Comparison of ENCODE assay signal across 28 cellular contexts in the genomic region with DNA sequence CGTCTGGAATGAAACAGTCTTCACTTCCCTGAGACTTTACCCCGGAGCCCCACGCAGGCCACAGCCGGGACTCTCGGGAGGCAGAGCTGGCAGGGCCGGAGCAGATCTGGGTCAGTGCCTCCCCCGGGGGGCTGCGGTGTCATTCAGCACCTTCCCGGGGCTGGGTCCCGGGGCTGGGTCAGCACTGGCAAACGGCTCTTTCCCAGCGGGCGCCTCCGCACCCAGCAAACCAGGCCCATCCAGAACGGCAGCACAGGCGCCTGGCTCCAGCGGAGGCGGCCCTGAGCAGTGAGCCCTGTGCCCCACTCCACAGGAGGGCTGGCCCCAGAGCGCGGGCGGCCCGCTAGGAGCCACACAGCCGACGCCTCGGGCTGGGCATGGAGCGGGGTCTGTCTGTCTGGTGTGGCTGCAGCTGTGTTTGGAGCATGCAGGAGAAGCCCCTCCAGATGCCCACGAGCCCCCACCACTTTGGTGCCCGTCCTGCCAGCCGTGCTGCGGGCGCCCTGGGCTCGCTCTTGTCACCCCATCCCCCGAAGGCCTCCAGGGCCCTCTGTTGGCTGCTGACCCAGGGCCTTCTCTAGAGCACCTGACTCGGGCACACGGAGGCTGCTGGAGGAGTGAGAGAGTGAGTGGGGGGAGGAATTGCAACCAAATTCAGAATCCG.
DNase-seq lines count a peak whose midpoint lies in the region; ATAC-seq and TF ChIP-seq lines count a peak whose summit lies in the region.
"Had no signal": no experiment of that assay in that cellular context is flagged by ENCODE, and none has a peak within 500 bp of the region (broad histone marks: within the 10 kb centered on the region; RNA-seq: fewer than 3 reads in every experiment).

No MANE protein-coding gene starts in this region.

- peak overlapping the region; percentile 55 for H3K23ac ChIP-seq in neuronal stem cell (ENCODE audit: low read depth, low read length, poor library complexity)

- H3K4me1 ChIP-seq in neuronal stem cell (ENCODE audit: control insufficient read depth in 2 of 2, insufficient read depth in 1 of 2, low read depth in 1 of 2, low read length in 2 of 2) (peaks cover 0 to 5% of the 10 kb centered on the region in 2 donors), upper lobe of right lung (no peaks in the 10 kb centered on the region), PC-3 (ENCODE audit: insufficient read depth, low read length) (no peaks in the 10 kb centered on the region)
- H3K4me1 ChIP-seq: ascending aorta, foreskin keratinocyte had no signal

- BruUV-seq in PC-3 (replicated peaks; lab: Mats Ljungman, UMichigan): no TSS peak

- H2BK15ac ChIP-seq in neuronal stem cell (ENCODE audit: low read length): peak overlapping the region; percentile 96

- intact Hi-C loops in Right ventricle myocardium superior (cut with DNase I): no loop called here
- intact Hi-C loops in Right ventricle myocardium inferior (cut with DNase I): no loop called here
- intact Hi-C loops in upper lobe of right lung (cut with DNase I): no loop called here
- intact Hi-C loops in PC-3 (cut with micrococcal nuclease): no loop called here

- peak overlapping the region; percentile 64 for H3K18ac ChIP-seq in neuronal stem cell (ENCODE audit: low read length)

- H3K4me3 ChIP-seq in neuronal stem cell (ENCODE audit: low read length in 2 of 2) (no peak overlapping the region), upper lobe of right lung (no peak overlapping the region), PC-3 (ENCODE audit: low read length) (no peak overlapping the region)
- H3K4me3 ChIP-seq: ascending aorta, GM23248 had no signal

- no peak overlapping the region for H2BK12ac ChIP-seq in neuronal stem cell (ENCODE audit: low read length)

- peak overlapping the region; percentile 76 for H3K4ac ChIP-seq in neuronal stem cell (ENCODE audit: low read length)

- peaks cover 1% of the 10 kb centered on the region for H3K9me3 Mint-ChIP-seq in glutamatergic neuron (ENCODE audit: unreplicated experiment)
- H3K9me3 Mint-ChIP-seq: activated naive CD4-positive, alpha-beta T cell treated with anti-CD3 and anti-CD28 coated beads, Interleukin-2, amount 50 U/mL, for 24 hours; activated T-helper 1 cell treated with anti-CD3 and anti-CD28 coated beads, Interleukin-12 subunit alpha, Interleukin-12 subunit beta, Interleukin-2, Interleukin-4 antibody, amounts not matched to agents 30 ng/mL and 10 ng/mL and 1 ng/mL, durations not matched to agents 14 hours and 24 hours and 36 hours had no signal

- no peaks in the 10 kb centered on the region for H3K36me3 Mint-ChIP-seq in glutamatergic neuron (ENCODE audit: unreplicated experiment)
- H3K36me3 Mint-ChIP-seq: activated naive CD4-positive, alpha-beta T cell treated with anti-CD3 and anti-CD28 coated beads, Interleukin-2, amount 50 U/mL, for 24 hours; naive B cell had no signal

- H3K27me3 ChIP-seq in neuronal stem cell (ENCODE audit: control insufficient read depth in 3 of 3, insufficient read depth in 3 of 3, low read depth in 1 of 3, low read length in 3 of 3) (no peaks in the 10 kb centered on the region), upper lobe of right lung (peaks cover 17% of the 10 kb centered on the region), PC-3 (ENCODE audit: low read length) (peaks cover 20% of the 10 kb centered on the region; the same call in 1 of the 2 replicates)
- H3K27me3 ChIP-seq: ascending aorta, foreskin keratinocyte, tibial nerve had no signal

- H3K9ac ChIP-seq in neuronal stem cell (ENCODE audit: low read depth, low read length, poor library complexity): no peak overlapping the region
- no peak overlapping the region for H3K9ac ChIP-seq in PC-3 (ENCODE audit: low read length)
- H3K9ac ChIP-seq: GM23248 had no signal

- H3K4me1 Mint-ChIP-seq in glutamatergic neuron (ENCODE audit: low read depth, unreplicated experiment): no peaks in the 10 kb centered on the region
- H3K4me1 Mint-ChIP-seq: activated CD4-positive, alpha-beta T cell treated with anti-CD3 and anti-CD28 coated beads for 36 hours; activated naive CD4-positive, alpha-beta T cell treated with anti-CD3 and anti-CD28 coated beads, Interleukin-2, amount 50 U/mL, for 24 hours; B cell had no signal

- H3K27ac Mint-ChIP-seq in glutamatergic neuron (ENCODE audit: unreplicated experiment): no peak overlapping the region
- H3K27ac Mint-ChIP-seq: activated CD4-positive, alpha-beta T cell treated with anti-CD3 and anti-CD28 coated beads for 36 hours; activated naive CD4-positive, alpha-beta T cell treated with anti-CD3 and anti-CD28 coated beads, Interleukin-2, amount 50 U/mL, for 24 hours; activated T-helper 1 cell treated with anti-CD3 and anti-CD28 coated beads, Interleukin-12 subunit alpha, Interleukin-12 subunit beta, Interleukin-2, Interleukin-4 antibody, amounts not matched to agents 30 ng/mL and 10 ng/mL and 1 ng/mL, durations not matched to agents 14 hours and 24 hours and 36 hours; B cell; naive B cell; progenitor cell of endocrine pancreas; T-helper 1 cell treated with Interleukin-12 subunit alpha and Interleukin-12 subunit beta and Interleukin-4 antibody, amounts not matched to agents 30 μg/mL and 1 μg/mL, for 36 hours had no signal

- no peaks in the 10 kb centered on the region for H4K20me1 ChIP-seq in PC-3 (ENCODE audit: low read length)

- H3K9me3 ChIP-seq in neuronal stem cell (replicated peaks in 1 of 2; ENCODE audit: control insufficient read depth in 2 of 2, insufficient read depth in 1 of 2, low read depth in 1 of 2, low read length in 2 of 2) (peaks cover 0 to 4% of the 10 kb centered on the region in 2 donors), upper lobe of right lung (no peaks in the 10 kb centered on the region), PC-3 (ENCODE audit: low read length) (no peaks in the 10 kb centered on the region)
- H3K9me3 ChIP-seq: ascending aorta, tibial nerve had no signal

- H3K27ac ChIP-seq in neuronal stem cell (replicated peaks; ENCODE audit: low read length) (no peak overlapping the region), upper lobe of right lung (no peak overlapping the region), PC-3 (ENCODE audit: low read length) (no peak overlapping the region)
- H3K27ac ChIP-seq: ascending aorta, foreskin keratinocyte, GM23248 had no signal

- no peak overlapping the region for H2BK5ac ChIP-seq in neuronal stem cell (ENCODE audit: low read length)

- POLR2A ChIA-PET in PC-3 (lab: Charles Lee; ENCODE audit: unreplicated experiment): no interaction called here

- TF ChIP-seq CTCF in glutamatergic neuron (IDR thresholded peaks at IDR 0.05; ENCODE audit: partially characterized antibody, unreplicated experiment) (no peak), upper lobe of right lung (IDR thresholded peaks at IDR 0.05) (no peak), PC-3 (conservative IDR thresholded peaks at IDR 0.05; ENCODE audit: low read depth, low read length) (no peak)

- peaks cover 3% of the 10 kb centered on the region for H3K79me1 ChIP-seq in neuronal stem cell (ENCODE audit: low read depth, low read length)

- H3F3A ChIP-seq in PC-3 (ENCODE audit: low read length, unreplicated experiment): no peaks in the 10 kb centered on the region

- peaks cover 3% of the 10 kb centered on the region for H3K27me3 Mint-ChIP-seq in glutamatergic neuron (ENCODE audit: unreplicated experiment)
- H3K27me3 Mint-ChIP-seq: activated CD4-positive, alpha-beta T cell treated with anti-CD3 and anti-CD28 coated beads for 36 hours; activated naive CD4-positive, alpha-beta T cell treated with anti-CD3 and anti-CD28 coated beads, Interleukin-2, amount 50 U/mL, for 24 hours; B cell; naive B cell; progenitor cell of endocrine pancreas had no signal

- H3K14ac ChIP-seq in neuronal stem cell (ENCODE audit: low read length): no peak overlapping the region

- H4K8ac ChIP-seq in neuronal stem cell (ENCODE audit: low read depth, low read length): peak overlapping the region; percentile 72

- no peak overlapping the region for H3K4me3 Mint-ChIP-seq in glutamatergic neuron (ENCODE audit: unreplicated experiment)
- H3K4me3 Mint-ChIP-seq: activated CD4-positive, alpha-beta T cell treated with anti-CD3 and anti-CD28 coated beads for 36 hours; activated naive CD4-positive, alpha-beta T cell treated with anti-CD3 and anti-CD28 coated beads, Interleukin-2, amount 50 U/mL, for 24 hours; activated T-helper 1 cell treated with anti-CD3 and anti-CD28 coated beads, Interleukin-12 subunit alpha, Interleukin-12 subunit beta, Interleukin-2, Interleukin-4 antibody, amounts not matched to agents 30 ng/mL and 10 ng/mL and 1 ng/mL, durations not matched to agents 14 hours and 24 hours and 36 hours; B cell; naive B cell; T-helper 1 cell treated with Interleukin-12 subunit alpha and Interleukin-12 subunit beta and Interleukin-4 antibody, amounts not matched to agents 30 μg/mL and 1 μg/mL, for 36 hours had no signal

- no peaks in the 10 kb centered on the region for H3K79me2 ChIP-seq in PC-3 (ENCODE audit: low read length)

- H2AFZ ChIP-seq in neuronal stem cell (ENCODE audit: low read length) (no peak overlapping the region), PC-3 (ENCODE audit: low read length) (no peak overlapping the region)
- H2AFZ ChIP-seq: GM23248 had no signal

- DNase-seq in Right ventricle myocardium superior (peak; percentile 33), Right ventricle myocardium inferior (ENCODE audit: missing footprints) (no peak), glutamatergic neuron (peak; percentile 8), neuronal stem cell (ENCODE audit: low spot score) (no peak), upper lobe of right lung (peak; percentile 49), PC-3 (no peak)
- DNase-seq in effector CD4-positive, alpha-beta T cell: no peak
- DNase-seq: activated CD4-positive, alpha-beta T cell treated with anti-CD3 and anti-CD28 coated beads for 36 hours; cerebellar nuclear complex; COR-L47; DND-41; effector CD8-positive, alpha-beta T cell; foreskin keratinocyte; GM23248; mesenchymal stem cell; naive B cell; NCI-H1092 treated with DMSO at 0.1 percent for 48 hours; NCI-H2081; NCI-H446; stimulated activated naive CD4-positive, alpha-beta T cell had no signal

- H4K91ac ChIP-seq in neuronal stem cell (ENCODE audit: low read depth, low read length, poor library complexity): no peak overlapping the region

- no peak overlapping the region for H2BK120ac ChIP-seq in neuronal stem cell (ENCODE audit: low read depth, low read length)

- no peaks in the 10 kb centered on the region for H3K9me2 ChIP-seq in PC-3 (replicated peaks; ENCODE audit: low read length)

- H2AK5ac ChIP-seq in neuronal stem cell (ENCODE audit: low read depth, low read length): peak overlapping the region; percentile 92

- whole genome bisulfite sequencing in neuronal stem cell (ENCODE audit: extremely low coverage in 2 of 2, insufficient read length in 2 of 2, insufficient replicate concordance in 1 of 2), 2 donors: no CpG with 5 or more reads among the region's 36 CpGs

- CTCF ChIA-PET in PC-3 (lab: Charles Lee): no interaction called here

- H3K36me3 ChIP-seq in neuronal stem cell (replicated peaks in 1 of 2; ENCODE audit: control insufficient read depth in 2 of 2, insufficient read depth in 2 of 2, low read length in 2 of 2) (no peaks in the 10 kb centered on the region), upper lobe of right lung (no peaks in the 10 kb centered on the region), PC-3 (ENCODE audit: low read depth, low read length) (no peaks in the 10 kb centered on the region)
- H3K36me3 ChIP-seq: ascending aorta, tibial nerve had no signal

- H3K4me2 ChIP-seq in neuronal stem cell (ENCODE audit: insufficient read depth, low read length, poor library complexity, severe bottlenecking) (no peak overlapping the region), PC-3 (ENCODE audit: low read length) (no peak overlapping the region)

- ATAC-seq in Right ventricle myocardium superior (ENCODE audit: poor library complexity) (no peak), Right ventricle myocardium inferior (no peak), upper lobe of right lung (no peak), HG02642 (IDR thresholded peaks at IDR 0.05; ENCODE audit: poor library complexity, unreplicated experiment) (no peak), PC-3 (no peak)
- ATAC-seq: activated CD4-positive, alpha-beta T cell treated with anti-CD3 and anti-CD28 coated beads for 36 hours; foreskin keratinocyte had no signal

Comparison
In these comparisons a context has a peak if more than half of its experiments do, and no peak if none do; other contexts are left out.
1. DNase-seq: peak in Right ventricle myocardium superior (single experiment), glutamatergic neuron (single experiment) and upper lobe of right lung (single experiment); none in Right ventricle myocardium inferior (single experiment), neuronal stem cell (single experiment), PC-3 (single experiment) and effector CD4-positive, alpha-beta T cell (single experiment).